In genomic region chr12:75560167-75560566, GRCh38 we compare ENCODE assay signal across 8 cellular contexts. TPM values are rescaled to one million over a fixed set of nuclear protein-coding genes. Genes with fewer than 3 reads are reported as not detected.
DNase-seq lines count a peak whose midpoint lies in the region; ATAC-seq and TF ChIP-seq lines count a peak whose summit lies in the region.

No MANE protein-coding gene starts in this region.

- ATAC-seq in WTC11, result peak; percentile 32; the same call in 1 of the 2 replicates
- no peak for ATAC-seq in GM21381 (IDR thresholded peaks at IDR 0.05; ENCODE audit: unreplicated experiment)
- no peak for ATAC-seq in stimulated activated memory B cell treated with anti-CD40 and anti-IgM and Interleukin-4, amounts not matched to agents 10 μg/mL and 1 μg/mL and 100 μg/mL, for 72 hours

- DNase-seq in BJ (ENCODE audit: low read depth) (no peak), HFFc6 (peak; percentile 55), WTC11 (ENCODE audit: low spot score) (no peak), left kidney (ENCODE audit: low read depth, low spot score) (peak; percentile 64), NOMO-1 treated with dmso at 0.1 percent for 144 hours (lab: John Stamatoyannopoulos, UW; ENCODE audit: unreplicated experiment) (no peak)
- no peak for DNase-seq in NK-92 treated with Interleukin-12 subunit alpha and Interleukin-12 subunit beta, amount 100 ng/mL, for 24 hours (lab: John Stamatoyannopoulos, UW)

- H3K36me3 Mint-ChIP-seq in HFFc6 (ENCODE audit: low read depth) (peaks cover under 1% of the 10 kb centered on the region), WTC11 (peaks cover 7% of the 10 kb centered on the region)
- H3K36me3 Mint-ChIP-seq in stimulated activated memory B cell treated with anti-CD40 and anti-IgM and Interleukin-4, amounts not matched to agents 10 μg/mL and 1 μg/mL and 100 μg/mL, for 72 hours, result no peaks in the 10 kb centered on the region

- TF ChIP-seq CTCF in BJ (IDR thresholded peaks at IDR 0.05; ENCODE audit: insufficient read depth, low read depth, low read length), result peak; percentile 49
- peak; percentile 68 for TF ChIP-seq CTCF in HFFc6 (IDR thresholded peaks at IDR 0.05)
- no peak for TF ChIP-seq CTCF in WTC11 (IDR thresholded peaks at IDR 0.05)

- H3K27ac Mint-ChIP-seq in HFFc6, result no peak overlapping the region
- no peak overlapping the region for H3K27ac Mint-ChIP-seq in WTC11
- no peak overlapping the region for H3K27ac Mint-ChIP-seq in stimulated activated memory B cell treated with anti-CD40 and anti-IgM and Interleukin-4, amounts not matched to agents 10 μg/mL and 1 μg/mL and 100 μg/mL, for 72 hours

- H3K4me3 ChIP-seq in BJ (ENCODE audit: low read depth, low read length), result no peak overlapping the region

- H3K27me3 ChIP-seq in BJ (ENCODE audit: control insufficient read depth, insufficient read depth, low read length), result no peaks in the 10 kb centered on the region

- H3K9me3 Mint-ChIP-seq in HFFc6 (peaks cover 6% of the 10 kb centered on the region), WTC11 (peaks cover 10% of the 10 kb centered on the region)
- no peaks in the 10 kb centered on the region for H3K9me3 Mint-ChIP-seq in stimulated activated memory B cell treated with anti-CD40 and anti-IgM and Interleukin-4, amounts not matched to agents 10 μg/mL and 1 μg/mL and 100 μg/mL, for 72 hours

- H3K4me1 Mint-ChIP-seq in HFFc6 (ENCODE audit: low read depth), result peaks cover 24% of the 10 kb centered on the region
- peaks cover 4% of the 10 kb centered on the region; the same call in 1 of the 2 replicates for H3K4me1 Mint-ChIP-seq in WTC11
- no peaks in the 10 kb centered on the region for H3K4me1 Mint-ChIP-seq in stimulated activated memory B cell treated with anti-CD40 and anti-IgM and Interleukin-4, amounts not matched to agents 10 μg/mL and 1 μg/mL and 100 μg/mL, for 72 hours

- POLR2A ChIA-PET in BJ (lab: Charles Lee) (no interaction called here), WTC11 (lab: Charles Lee) (no interaction called here)

- no peaks in the 10 kb centered on the region for H3K36me3 ChIP-seq in BJ (ENCODE audit: control insufficient read depth, insufficient read depth, low read length)

- H3K4me3 Mint-ChIP-seq in HFFc6 (no peak overlapping the region), WTC11 (no peak overlapping the region)
- no peak overlapping the region for H3K4me3 Mint-ChIP-seq in stimulated activated memory B cell treated with anti-CD40 and anti-IgM and Interleukin-4, amounts not matched to agents 10 μg/mL and 1 μg/mL and 100 μg/mL, for 72 hours

- no peaks in the 10 kb centered on the region for H3K27me3 Mint-ChIP-seq in HFFc6 (ENCODE audit: insufficient read depth)
- no peaks in the 10 kb centered on the region for H3K27me3 Mint-ChIP-seq in WTC11 (ENCODE audit: low read depth)
- peaks cover 9% of the 10 kb centered on the region for H3K27me3 Mint-ChIP-seq in stimulated activated memory B cell treated with anti-CD40 and anti-IgM and Interleukin-4, amounts not matched to agents 10 μg/mL and 1 μg/mL and 100 μg/mL, for 72 hours

- CTCF ChIA-PET in BJ (lab: Yijun Ruan, JAX) (interaction anchor here (0.6 to 1.7 kb wide), 8 partner anchors 32 to 480 kb away, joined by 3 to 5 read pairs (median 4); partner anchors contain the start of gene PHLDA1), WTC11 (lab: Charles Lee) (interaction anchor here (0.5 kb wide), 1 partner anchor 473 kb away, joined by 3 read pairs; no protein-coding TSS in a partner anchor)

TF ChIP-seq in WTC11, 78 proteins besides CTCF, POLR2A, EP300 and RAD21:
- TF ChIP-seq ZNF416 (CRISPR knock-in tag; IDR thresholded peaks at IDR 0.05) (no peak), STAT6 (CRISPR knock-in tag; conservative IDR thresholded peaks at IDR 0.05; ENCODE audit: low read depth) (no peak), FOXP1 (CRISPR knock-in tag; IDR thresholded peaks at IDR 0.05; ENCODE audit: borderline replicate concordance) (no peak), TP53 (CRISPR knock-in tag; IDR thresholded peaks at IDR 0.05) (no peak)

RNA-seq across cellular contexts. Expression of gene KRR1, which starts 48.8 kb away (rescaled TPM):
- polyA plus RNA-seq in BJ (2011; rRNA removed), result 10.4 and 27.4 TPM in 2 replicates
- 7.0 and 8.7 TPM in 2 replicates for polyA minus RNA-seq in BJ (2011; rRNA and poly(A)+ RNA removed)
- 10 to 100 TPM; 52.4 to 64.4 (median 61.8) TPM for total RNA-seq in HFFc6 (2021; fragmentation: NEBNext Ultra II Directional; extraction: Animal tissue kit (Norgen Biotek cat#: 25700))
- 54.4 to 59.6 TPM (median 54.8 TPM) in 3 replicates for total RNA-seq in WTC11 (2021)

Comparison
In these comparisons a context has a peak if more than half of its experiments do, and no peak if none do; other contexts are left out.
1. DNase-seq: peak in HFFc6 (single experiment) and left kidney (single experiment); none in BJ (single experiment), WTC11 (single experiment), NK-92 treated with Interleukin-12 subunit alpha and Interleukin-12 subunit beta, amount 100 ng/mL, for 24 hours (single experiment) and NOMO-1 treated with dmso at 0.1 percent for 144 hours (single experiment).